7 cellular contexts compared by ENCODE assay signal in the genomic region with DNA sequence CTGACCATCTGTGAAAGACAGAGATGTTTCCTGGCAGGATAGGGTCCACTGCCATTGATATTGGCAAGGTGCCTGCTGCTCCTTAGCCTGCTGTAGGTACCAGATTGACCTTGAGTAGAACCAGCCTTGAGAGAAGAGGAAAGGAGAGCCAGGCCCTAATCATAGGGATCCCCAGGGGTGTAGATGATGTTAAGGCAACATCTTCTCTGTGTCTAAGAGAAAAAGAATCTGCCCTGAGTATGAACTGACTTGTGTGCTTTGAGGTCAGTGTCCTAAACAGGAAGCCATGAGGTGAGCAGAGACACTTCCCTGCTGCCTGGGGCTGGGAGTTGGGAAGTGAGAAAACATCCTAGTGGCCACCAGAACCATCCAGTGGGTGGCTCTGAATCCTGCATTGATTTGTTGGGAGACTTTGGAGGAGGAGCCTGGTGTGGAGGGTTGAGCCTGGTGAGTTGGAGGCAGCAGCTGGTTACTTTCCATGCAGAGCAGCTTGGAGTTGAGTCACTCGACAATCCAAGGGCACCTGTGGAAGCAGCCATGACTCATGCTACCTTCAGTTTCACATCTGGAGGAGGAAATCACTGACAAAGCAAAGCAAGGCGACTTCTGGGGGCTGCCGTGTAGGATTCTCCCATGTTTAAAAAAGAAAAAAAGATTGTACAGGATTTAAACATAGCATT. TPM values are rescaled to one million over a fixed set of nuclear protein-coding genes. Genes with fewer than 3 reads are reported as not detected.
DNase-seq lines count a peak whose midpoint lies in the region; ATAC-seq and TF ChIP-seq lines count a peak whose summit lies in the region.

No MANE protein-coding gene starts in this region.

- TF ChIP-seq POLR2A in transverse colon (IDR thresholded peaks at IDR 0.05) = no peak

- H3K27me3 Mint-ChIP-seq in T-helper 2 cell treated with Interferon-gamma antibody and Interleukin-4, amounts not matched to agents 5 μg/mL and 100 μg/mL, for 36 hours (ENCODE audit: low read depth) = no peaks in the 10 kb centered on the region

- TF ChIP-seq CTCF in mucosa of descending colon (IDR thresholded peaks at IDR 0.05) (no peak), transverse colon (IDR thresholded peaks at IDR 0.05) (no peak)

- H3K9me3 ChIP-seq in mucosa of descending colon (no peaks in the 10 kb centered on the region), transverse colon (no peaks in the 10 kb centered on the region)

- H3K4me3 ChIP-seq in mucosa of descending colon = no peak overlapping the region
- no peak overlapping the region for H3K4me3 ChIP-seq in transverse colon

- no peaks in the 10 kb centered on the region for H3K36me3 Mint-ChIP-seq in T-helper 2 cell treated with Interferon-gamma antibody and Interleukin-4, amounts not matched to agents 5 μg/mL and 100 μg/mL, for 36 hours (ENCODE audit: low read depth)

- intact Hi-C loops in mucosa of descending colon (cut with DNase I, micrococcal nuclease) = no loop called here
- intact Hi-C loops in transverse colon (cut with DNase I; ENCODE audit: low total_unique reads) = no loop called here

- ATAC-seq in mucosa of descending colon (peak; percentile 99), HG03196 (IDR thresholded peaks at IDR 0.05; ENCODE audit: unreplicated experiment) (no peak), HG02870 (IDR thresholded peaks at IDR 0.05; ENCODE audit: unreplicated experiment) (no peak)

- H3K27ac ChIP-seq in transverse colon = peak overlapping the region in 3 of 4 donors; percentile 21 to 48 (median 30)

- H3K27me3 ChIP-seq in transverse colon = no peaks in the 10 kb centered on the region

- H3K4me1 ChIP-seq in mucosa of descending colon (ENCODE audit: low read depth) (peaks cover 2% of the 10 kb centered on the region), transverse colon (peaks cover 0 to 6% (median 0%) of the 10 kb centered on the region in 4 donors)

- 47 to 69% methylated on average over 2 to 3 of the region's 3 CpGs for WGBS in transverse colon (ENCODE audit: low coverage in 1 of 2), 2 donors

- TF ChIP-seq EP300 in transverse colon (IDR thresholded peaks at IDR 0.05; ENCODE audit: low read depth) = no peak

- in situ Hi-C loops in transverse colon (cut with MboI; ENCODE audit: low pct_ligation_motif_present in 1 of 4, low pct_unique_long_range_greater_than_20kb in 1 of 4, low sequenced_read_pairs in 3 of 4) = no loop called here

- H3K4me3 Mint-ChIP-seq in T-helper 2 cell treated with Interferon-gamma antibody and Interleukin-4, amounts not matched to agents 5 μg/mL and 100 μg/mL, for 36 hours = no peak overlapping the region

- H3K4me1 Mint-ChIP-seq in T-helper 2 cell treated with Interferon-gamma antibody and Interleukin-4, amounts not matched to agents 5 μg/mL and 100 μg/mL, for 36 hours (ENCODE audit: low read depth) = peaks cover 11% of the 10 kb centered on the region

- DNase-seq in HS-27A (ENCODE audit: low read depth) (peak; percentile 38), dedifferentiated amniotic fluid mesenchymal stem cell (ENCODE audit: extremely low spot score) (peak; percentile 66), mucosa of descending colon (peak; percentile 32 to 55 (median 33)), transverse colon (peak; percentile 29)
- peak; percentile 54 for DNase-seq in T-helper 2 cell treated with Interferon-gamma antibody and Interleukin-4, amounts not matched to agents 5 μg/mL and 100 μg/mL, for 36 hours (ENCODE audit: low spot score)

- no peaks in the 10 kb centered on the region for H3K9me3 Mint-ChIP-seq in T-helper 2 cell treated with Interferon-gamma antibody and Interleukin-4, amounts not matched to agents 5 μg/mL and 100 μg/mL, for 36 hours

- no peaks in the 10 kb centered on the region for H3K36me3 ChIP-seq in mucosa of descending colon (ENCODE audit: low read depth)
- no peaks in the 10 kb centered on the region for H3K36me3 ChIP-seq in transverse colon

- no peak overlapping the region for H3K27ac Mint-ChIP-seq in T-helper 2 cell treated with Interferon-gamma antibody and Interleukin-4, amounts not matched to agents 5 μg/mL and 100 μg/mL, for 36 hours

RNA-seq across cellular contexts. Expression of gene BMERB1, which starts 47.8 kb away (rescaled TPM):
- 10 to 100 TPM in 1 of 3 donors, 1 to 10 TPM in 2; 5.4 to 54.3 (median 9.1) TPM for total RNA-seq in mucosa of descending colon
- 10 to 100 TPM in 3 of 4 donors, 1 to 10 TPM in 1; 8.6 to 65.1 (median 14.1) TPM for total RNA-seq in transverse colon
